ENCODE assay signal across 8 cellular contexts in genomic region chr3:115146418-115147328, GRCh38. TPM values are rescaled to one million over a fixed set of nuclear protein-coding genes. Genes with fewer than 3 reads are reported as not detected.
DNase-seq lines count a peak whose midpoint lies in the region; ATAC-seq and TF ChIP-seq lines count a peak whose summit lies in the region.

Gene ZBTB20, minus strand, starts transcription at chr3:115147288.

- peak within 1 kb of the TSS; percentile 98 for H3K9ac ChIP-seq in Loucy (ENCODE audit: low read depth, low read length, poor library complexity, severe bottlenecking)

- H4K20me1 ChIP-seq in GM23338 (replicated peaks; ENCODE audit: insufficient read depth), result no peaks in the 10 kb centered on the region
- H4K20me1 ChIP-seq in Loucy (ENCODE audit: insufficient read depth, low read length, poor library complexity, severe bottlenecking), result peaks cover 15% of the 10 kb centered on the region

- H3K4me3 Mint-ChIP-seq in GM23338, result peak within 1 kb of the TSS; percentile 96
- H3K4me3 Mint-ChIP-seq in T-helper 1 cell treated with Interleukin-12 subunit alpha and Interleukin-12 subunit beta and Interleukin-4 antibody, amounts not matched to agents 30 μg/mL and 1 μg/mL, for 36 hours, result peak within 1 kb of the TSS; percentile 98

- peak within 1 kb of the TSS; percentile 41 for H3K27ac ChIP-seq in GM23338 (ENCODE audit: low read depth)
- H3K27ac ChIP-seq in right cardiac atrium (ENCODE audit: low read length), result peak within 1 kb of the TSS; percentile 99
- peak within 1 kb of the TSS; percentile 81 to 98 for H3K27ac ChIP-seq in aorta (ENCODE audit: low read depth in 1 of 2, low read length in 2 of 2)

- H3K27ac Mint-ChIP-seq in GM23338, result peak within 1 kb of the TSS; percentile 96
- peak within 1 kb of the TSS; percentile 99 for H3K27ac Mint-ChIP-seq in T-helper 1 cell treated with Interleukin-12 subunit alpha and Interleukin-12 subunit beta and Interleukin-4 antibody, amounts not matched to agents 30 μg/mL and 1 μg/mL, for 36 hours

- peaks cover 6% of the 10 kb centered on the region for H3K27me3 Mint-ChIP-seq in GM23338 (ENCODE audit: insufficient read depth, low read depth, poor library complexity)
- H3K27me3 Mint-ChIP-seq in T-helper 1 cell treated with Interleukin-12 subunit alpha and Interleukin-12 subunit beta and Interleukin-4 antibody, amounts not matched to agents 30 μg/mL and 1 μg/mL, for 36 hours (ENCODE audit: low read depth), result peaks cover 5% of the 10 kb centered on the region

- WGBS in right cardiac atrium, result under 1% methylated on average over 63 of the region's 72 CpGs
- WGBS in aorta, 2 donors, result 0% methylated on average over 31 to 72 of the region's 72 CpGs

- H3K27me3 ChIP-seq in GM23338 (ENCODE audit: insufficient read depth) (no peaks in the 10 kb centered on the region), Loucy (ENCODE audit: insufficient read depth, low read length, poor library complexity, severe bottlenecking) (no peaks in the 10 kb centered on the region), right cardiac atrium (ENCODE audit: control insufficient read depth, insufficient read depth) (no peaks in the 10 kb centered on the region), aorta (ENCODE audit: control insufficient read depth in 1 of 2, insufficient read depth in 2 of 2, low read length in 1 of 2) (no peaks in the 10 kb centered on the region)

- H3F3A ChIP-seq in GM23338 (replicated peaks; ENCODE audit: low read depth) (no peaks in the 10 kb centered on the region), Loucy (ENCODE audit: low read depth) (no peaks in the 10 kb centered on the region)

- no peaks in the 10 kb centered on the region for H3K9me3 ChIP-seq in Loucy (ENCODE audit: insufficient read depth, low read depth, low read length)
- no peaks in the 10 kb centered on the region for H3K9me3 ChIP-seq in right cardiac atrium (ENCODE audit: control insufficient read depth, low read length)
- no peaks in the 10 kb centered on the region for H3K9me3 ChIP-seq in aorta (ENCODE audit: control insufficient read depth, low read length)

- no peaks in the 10 kb centered on the region for H3K9me3 Mint-ChIP-seq in GM23338
- H3K9me3 Mint-ChIP-seq in T-helper 1 cell treated with Interleukin-12 subunit alpha and Interleukin-12 subunit beta and Interleukin-4 antibody, amounts not matched to agents 30 μg/mL and 1 μg/mL, for 36 hours, result no peaks in the 10 kb centered on the region

- H2AFZ ChIP-seq in GM23338, result peak within 1 kb of the TSS; percentile 87
- H2AFZ ChIP-seq in Loucy (ENCODE audit: low read length), result peak within 1 kb of the TSS; percentile 92

- H3K4me1 ChIP-seq in GM23338 (ENCODE audit: insufficient read depth) (peaks cover 8% of the 10 kb centered on the region), Loucy (ENCODE audit: insufficient read depth, low read length, poor library complexity, severe bottlenecking) (peaks cover 44% of the 10 kb centered on the region), right cardiac atrium (ENCODE audit: control insufficient read depth, insufficient read depth, low read length) (no peaks in the 10 kb centered on the region), aorta (ENCODE audit: control insufficient read depth in 1 of 2, insufficient read depth in 2 of 2, low read length in 2 of 2) (no peaks in the 10 kb centered on the region)

- no peaks in the 10 kb centered on the region for H3K36me3 Mint-ChIP-seq in GM23338 (ENCODE audit: low read depth)
- H3K36me3 Mint-ChIP-seq in T-helper 1 cell treated with Interleukin-12 subunit alpha and Interleukin-12 subunit beta and Interleukin-4 antibody, amounts not matched to agents 30 μg/mL and 1 μg/mL, for 36 hours (ENCODE audit: low read depth), result peaks cover 2% of the 10 kb centered on the region

- peak within 1 kb of the TSS; percentile 77 for H3K4me3 ChIP-seq in GM23338
- peak within 1 kb of the TSS; percentile 98 for H3K4me3 ChIP-seq in Loucy (ENCODE audit: low read length, poor library complexity, severe bottlenecking)
- H3K4me3 ChIP-seq in right cardiac atrium (ENCODE audit: low read length), result peak within 1 kb of the TSS; percentile 97
- H3K4me3 ChIP-seq in aorta (ENCODE audit: low read length in 2 of 2), result peak within 1 kb of the TSS; percentile 79 to 89

- peaks cover 8% of the 10 kb centered on the region for H3K4me1 Mint-ChIP-seq in GM23338
- H3K4me1 Mint-ChIP-seq in T-helper 1 cell treated with Interleukin-12 subunit alpha and Interleukin-12 subunit beta and Interleukin-4 antibody, amounts not matched to agents 30 μg/mL and 1 μg/mL, for 36 hours (ENCODE audit: low read depth), result peaks cover 8% of the 10 kb centered on the region

- H3K9me2 ChIP-seq in GM23338 (ENCODE audit: insufficient read depth) (no peaks in the 10 kb centered on the region), Loucy (replicated peaks; ENCODE audit: low read depth, low read length) (no peaks in the 10 kb centered on the region)

- no peak for TF ChIP-seq CTCF in GM23338 (conservative IDR thresholded peaks at IDR 0.05; ENCODE audit: low read depth in 2 of 2)
- TF ChIP-seq CTCF in Loucy (conservative IDR thresholded peaks at IDR 0.05; ENCODE audit: low read length), result no peak

- H3K36me3 ChIP-seq in GM23338 (ENCODE audit: insufficient read depth) (no peaks in the 10 kb centered on the region), Loucy (ENCODE audit: insufficient read depth, low read length) (no peaks in the 10 kb centered on the region), aorta (ENCODE audit: control insufficient read depth in 1 of 2, insufficient read depth in 2 of 2, low read length in 1 of 2) (no peaks in the 10 kb centered on the region)

- ATAC-seq in GM23338 (peak; percentile 18), right cardiac atrium (peak; percentile 34 to 37), aorta (ENCODE audit: low FRiP score) (peak; percentile 61)

- H3K4me2 ChIP-seq in GM23338, result peak within 1 kb of the TSS; percentile 91
- peak within 1 kb of the TSS; percentile 100 for H3K4me2 ChIP-seq in Loucy (ENCODE audit: low read depth, low read length, poor library complexity, severe bottlenecking)

- DNase-seq in ELR (ENCODE audit: low read depth), result peak; percentile 84
- peak; percentile 77 for DNase-seq in GM23338 (ENCODE audit: low spot score)
- peak in 40 of 56 donors; percentile 2 to 90 (median 62) for DNase-seq in amygdala (lab: John Stamatoyannopoulos, UW)
- peak; percentile 72 to 88 (median 84) for DNase-seq in right cardiac atrium
- peak; percentile 38 for DNase-seq in renal cortical epithelial cell (ENCODE audit: low read depth)
- peak; percentile 81 to 88 for DNase-seq in aorta

- intact Hi-C loops in right cardiac atrium (cut with DNase I), result loop anchor here in 3 of 4 donors (5.0 to 10.0 kb wide), 2 partner anchors 49 to 52 kb away; no protein-coding TSS in a partner anchor
- intact Hi-C loops in aorta (cut with DNase I), result loop anchor here in 1 of 2 donors (10.0 kb wide), 1 partner anchor 52 kb away; no protein-coding TSS in a partner anchor

- H3K79me2 ChIP-seq in GM23338 (replicated peaks; ENCODE audit: insufficient read depth), result peaks cover 6% of the 10 kb centered on the region; the same call in 1 of the 2 replicates
- peaks cover 46% of the 10 kb centered on the region for H3K79me2 ChIP-seq in Loucy (ENCODE audit: insufficient read depth, low read length)

TF ChIP-seq in GM23338, 12 proteins besides CTCF, POLR2A, EP300 and RAD21 (continues in another document):
- TF ChIP-seq POLR2AphosphoS5 (IDR thresholded peaks at IDR 0.05; ENCODE audit: low read depth), result peak; percentile 58

RNA-seq across cellular contexts. Expression of gene ZBTB20, which starts in this region (rescaled TPM):
- total RNA-seq in GM23338 (2014; rRNA removed; shearing (Covaris generic)), result 2.6 and 3.3 TPM in 2 replicates
- 1.0 and 2.0 TPM in 2 replicates for polyA plus RNA-seq in GM23338 (2016; fragmentation: Nextera tagmentation; extraction: Ambion mirVana)
- total RNA-seq in right cardiac atrium, result 10 to 100 TPM; 71.4 to 87.9 (median 78.1) TPM
- 6.5 TPM for polyA plus RNA-seq in right cardiac atrium
- 12.9 and 64.1 TPM in 2 replicates for total RNA-seq in renal cortical epithelial cell
- total RNA-seq in aorta, result 100 to 1,000 TPM in 1 of 2 donors, 10 to 100 TPM in 1; 99.6 to 128 TPM
- polyA plus RNA-seq in aorta, result 1 to 10 TPM in 1 of 2 donors, under 1 TPM in 1; 0.69 to 3.8 TPM

Comparison
In these comparisons a context has a peak if more than half of its experiments do, and no peak if none do; other contexts are left out.
1. Peak in every context shown above with its lines: DNase-seq, ATAC-seq, H3K4me3 ChIP-seq and H3K27ac ChIP-seq.
2. H3K27ac ChIP-seq: peak in every context shown above with its lines; median percentile 99 in right cardiac atrium; 90 in aorta; 41 in GM23338.